Comparison of ENCODE assay signal across 25 cellular contexts in the genomic region with DNA sequence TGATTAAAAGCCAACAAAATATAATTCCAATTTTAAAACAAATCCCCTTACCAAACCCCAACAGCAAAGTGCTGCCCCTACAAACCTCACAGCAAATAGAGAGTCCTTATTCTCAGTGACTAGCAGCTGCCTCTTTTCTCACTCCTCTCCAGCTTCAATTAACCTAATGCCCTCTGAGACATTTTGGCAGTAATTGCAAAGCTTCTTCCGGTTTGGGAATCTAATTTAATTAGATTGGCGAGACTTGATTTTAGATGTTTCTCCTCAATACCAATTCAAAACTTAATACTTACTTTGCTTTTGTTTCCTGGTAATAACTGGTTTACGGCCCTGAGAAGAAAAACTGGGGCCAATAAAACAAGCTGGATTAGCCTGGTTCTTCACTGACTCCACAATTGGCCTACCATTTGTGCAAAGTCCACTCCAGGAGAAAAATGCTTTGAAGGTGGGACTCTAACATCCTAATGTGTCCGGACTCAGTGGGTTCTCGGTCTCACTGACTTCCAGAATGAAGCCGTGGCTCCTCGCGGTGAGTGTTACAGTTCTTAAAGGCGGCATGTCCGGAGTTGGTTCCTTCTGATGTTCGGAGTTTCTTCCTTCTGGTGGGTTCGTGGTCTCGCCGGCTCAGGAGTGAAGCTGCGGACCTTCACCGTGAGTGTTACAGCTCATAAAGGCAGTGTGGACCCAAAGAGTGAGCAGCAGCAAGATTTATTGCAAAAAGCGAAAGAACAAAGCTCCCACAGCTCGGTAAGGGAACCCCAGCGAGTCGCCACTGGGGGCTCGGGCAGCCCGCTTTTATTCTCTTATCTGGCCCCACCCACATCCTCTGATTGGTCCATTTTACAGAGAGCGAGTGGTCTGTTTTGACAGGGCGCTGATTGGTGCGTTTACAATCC. TPM values are rescaled to one million over a fixed set of nuclear protein-coding genes. Genes with fewer than 3 reads are reported as not detected.
A peak's percentile ranks its signal among the peaks of the same experiment; 100 is the strongest.
DNase-seq lines count a peak whose midpoint lies in the region; ATAC-seq and TF ChIP-seq lines count a peak whose summit lies in the region.
"Had no signal": no experiment of that assay in that cellular context is flagged by ENCODE, and none has a peak within 500 bp of the region (broad histone marks: within the 10 kb centered on the region; RNA-seq: fewer than 3 reads in every experiment).

No MANE protein-coding gene starts in this region.

- WGBS in testis, 2 donors = 58 to 74% methylated on average over 23 to 25 of the region's 25 CpGs

- H3K4me3 ChIP-seq in testis = peak overlapping the region; percentile 39 to 47
- H3K4me3 ChIP-seq: body of pancreas, coronary artery, heart right ventricle, lung, thoracic aorta had no signal

- H3K9me3 ChIP-seq in testis = no peaks in the 10 kb centered on the region
- H3K9me3 ChIP-seq: body of pancreas, heart right ventricle, thoracic aorta had no signal

- no peak for TF ChIP-seq CTCF in testis (IDR thresholded peaks at IDR 0.05)

- peak overlapping the region; percentile 55 for H3K27ac Mint-ChIP-seq in activated naive CD4-positive, alpha-beta T cell treated with anti-CD3 and anti-CD28 coated beads, Interleukin-2, amount 50 U/mL, for 24 hours
- H3K27ac Mint-ChIP-seq in activated naive CD4-positive, alpha-beta T cell treated with anti-CD3 and anti-CD28 coated beads, Interleukin-2, amount 10 ng/mL, durations not matched to agents 7 days and 5 days = no peak overlapping the region
- H3K27ac Mint-ChIP-seq: activated naive CD4-positive, alpha-beta T cell treated with anti-CD3 and anti-CD28 coated beads, Interleukin-2, amount 50 U/mL, for 72 hours; IgD-negative memory B cell; T-helper 1 cell treated with Interleukin-12 subunit alpha and Interleukin-12 subunit beta and Interleukin-4 antibody, amounts not matched to agents 30 μg/mL and 1 μg/mL, for 36 hours had no signal

- no peaks in the 10 kb centered on the region for H3K36me3 ChIP-seq in testis (ENCODE audit: low read depth, missing control alignments)
- H3K36me3 ChIP-seq: thoracic aorta had no signal

- CTCF ChIA-PET in activated naive CD4-positive, alpha-beta T cell treated with anti-CD3 and anti-CD28 coated beads, Interleukin-2, amount 10 ng/mL, durations not matched to agents 7 days and 5 days (lab: Charles Lee) = interaction anchor here (0.6 to 1.6 kb wide), 3 partner anchors 17 to 261 kb away, joined by 3 read pairs; no protein-coding TSS in a partner anchor

- no peaks in the 10 kb centered on the region for H3K27me3 ChIP-seq in testis
- H3K27me3 ChIP-seq: body of pancreas, heart right ventricle had no signal

- intact Hi-C loops in testis (cut with DNase I; ENCODE audit: low total_unique reads) = no loop called here

- TF ChIP-seq POLR2A in testis (IDR thresholded peaks at IDR 0.05) = peak; percentile 32

- peaks cover 19% of the 10 kb centered on the region for H3K4me1 Mint-ChIP-seq in activated naive CD4-positive, alpha-beta T cell treated with anti-CD3 and anti-CD28 coated beads, Interleukin-2, amount 50 U/mL, for 24 hours
- H3K4me1 Mint-ChIP-seq in activated naive CD4-positive, alpha-beta T cell treated with anti-CD3 and anti-CD28 coated beads, Interleukin-2, amount 10 ng/mL, durations not matched to agents 7 days and 5 days = peaks cover 18% of the 10 kb centered on the region

- H3K27me3 Mint-ChIP-seq in activated naive CD4-positive, alpha-beta T cell treated with anti-CD3 and anti-CD28 coated beads, Interleukin-2, amount 50 U/mL, for 24 hours = no peaks in the 10 kb centered on the region
- H3K27me3 Mint-ChIP-seq in activated naive CD4-positive, alpha-beta T cell treated with anti-CD3 and anti-CD28 coated beads, Interleukin-2, amount 10 ng/mL, durations not matched to agents 7 days and 5 days = no peaks in the 10 kb centered on the region
- H3K27me3 Mint-ChIP-seq: CD4-positive, CD25-positive, alpha-beta regulatory T cell; IgD-negative memory B cell; naive thymus-derived CD8-positive, alpha-beta T cell had no signal

- H3K4me3 Mint-ChIP-seq in activated naive CD4-positive, alpha-beta T cell treated with anti-CD3 and anti-CD28 coated beads, Interleukin-2, amount 50 U/mL, for 24 hours = no peak overlapping the region
- no peak overlapping the region for H3K4me3 Mint-ChIP-seq in activated naive CD4-positive, alpha-beta T cell treated with anti-CD3 and anti-CD28 coated beads, Interleukin-2, amount 10 ng/mL, durations not matched to agents 7 days and 5 days
- H3K4me3 Mint-ChIP-seq: CD4-positive, CD25-positive, alpha-beta regulatory T cell; IgD-negative memory B cell; naive thymus-derived CD8-positive, alpha-beta T cell; T-helper 1 cell treated with Interleukin-12 subunit alpha and Interleukin-12 subunit beta and Interleukin-4 antibody, amounts not matched to agents 30 μg/mL and 1 μg/mL, for 36 hours had no signal

- no peaks in the 10 kb centered on the region for H3K36me3 Mint-ChIP-seq in activated naive CD4-positive, alpha-beta T cell treated with anti-CD3 and anti-CD28 coated beads, Interleukin-2, amount 50 U/mL, for 24 hours
- H3K36me3 Mint-ChIP-seq in activated naive CD4-positive, alpha-beta T cell treated with anti-CD3 and anti-CD28 coated beads, Interleukin-2, amount 10 ng/mL, durations not matched to agents 7 days and 5 days = no peaks in the 10 kb centered on the region
- H3K36me3 Mint-ChIP-seq: activated naive CD4-positive, alpha-beta T cell treated with anti-CD3 and anti-CD28 coated beads, Interleukin-2, amount 50 U/mL, for 72 hours; IgD-negative memory B cell had no signal

- H3K9me3 Mint-ChIP-seq in activated naive CD4-positive, alpha-beta T cell treated with anti-CD3 and anti-CD28 coated beads, Interleukin-2, amount 50 U/mL, for 24 hours = no peaks in the 10 kb centered on the region
- H3K9me3 Mint-ChIP-seq in activated naive CD4-positive, alpha-beta T cell treated with anti-CD3 and anti-CD28 coated beads, Interleukin-2, amount 10 ng/mL, durations not matched to agents 7 days and 5 days = no peaks in the 10 kb centered on the region
- H3K9me3 Mint-ChIP-seq: activated naive CD4-positive, alpha-beta T cell treated with anti-CD3 and anti-CD28 coated beads, Interleukin-2, amount 50 U/mL, for 72 hours; CD4-positive, CD25-positive, alpha-beta regulatory T cell; IgD-negative memory B cell; naive thymus-derived CD8-positive, alpha-beta T cell; T-helper 1 cell treated with Interleukin-12 subunit alpha and Interleukin-12 subunit beta and Interleukin-4 antibody, amounts not matched to agents 30 μg/mL and 1 μg/mL, for 36 hours had no signal

- peak overlapping the region in 1 of 2 donors; percentile 14 for H3K27ac ChIP-seq in testis
- H3K27ac ChIP-seq: body of pancreas, coronary artery, heart right ventricle, thoracic aorta, WERI-Rb-1 had no signal

- peaks cover 7% of the 10 kb centered on the region for H3K4me1 ChIP-seq in testis

- no peak for ATAC-seq in HG03520 (IDR thresholded peaks at IDR 0.05; ENCODE audit: unreplicated experiment)
- ATAC-seq: activated naive CD4-positive, alpha-beta T cell treated with anti-CD3 and anti-CD28 coated beads, Interleukin-2, amount 50 U/mL, for 72 hours; body of pancreas; HCT116; naive thymus-derived CD8-positive, alpha-beta T cell had no signal

- DNase-seq in activated naive CD4-positive, alpha-beta T cell treated with anti-CD3 and anti-CD28 coated beads, Interleukin-2, amount 10 ng/mL, durations not matched to agents 7 days and 5 days = no peak
- DNase-seq in SK-N-DZ (ENCODE audit: low spot score) (peak; percentile 37), left kidney (ENCODE audit: low read depth, low spot score) (peak; percentile 52), testis (peak; percentile 76), SKM-1 (lab: John Stamatoyannopoulos, UW; ENCODE audit: unreplicated experiment) (no peak), 8988T (no peak)
- DNase-seq: activated CD4-positive, alpha-beta T cell treated with anti-CD3 and anti-CD28 coated beads, Interleukin-2, amount 50 U/mL, for 4 hours; body of pancreas; CD4-positive, CD25-positive, alpha-beta regulatory T cell; DMS53; heart right ventricle; MM.1S; naive thymus-derived CD8-positive, alpha-beta T cell; NCI-H1930; stimulated activated CD8-positive, alpha-beta memory T cell treated with anti-CD3 and anti-CD28 coated beads, Interleukin-4, amount 100 ng/mL, for 48 hours; WERI-Rb-1 had no signal

RNA-seq across cellular contexts. Expression of a gene that starts 52.8 kb away (rescaled TPM):
- 20.2 and 22.7 TPM in 2 replicates for polyA plus RNA-seq in SK-N-DZ (2014; cell fraction: cytosol; rRNA removed)
- polyA plus RNA-seq in SK-N-DZ (2014; cell fraction: nucleus; rRNA removed) = 15.0 and 22.4 TPM in 2 replicates
- total RNA-seq in testis = 100 to 1,000 TPM; 102 to 110 TPM
- polyA plus RNA-seq in testis (ENCODE audit: insufficient read depth, low read depth, low replicate concordance) = 62.1 TPM

Comparison
In these comparisons a context has a peak if more than half of its experiments do, and no peak if none do; other contexts are left out.
1. DNase-seq: peak in SK-N-DZ (single experiment), left kidney (single experiment) and testis (single experiment); none in activated naive CD4-positive, alpha-beta T cell treated with anti-CD3 and anti-CD28 coated beads, Interleukin-2, amount 10 ng/mL, durations not matched to agents 7 days and 5 days (single experiment), SKM-1 (single experiment) and 8988T (single experiment).